ENCODE assay signal across 8 cellular contexts in genomic region chr4:6987566-6987920, GRCh38. TPM values are rescaled to one million over a fixed set of nuclear protein-coding genes. Genes with fewer than 3 reads are reported as not detected.
DNase-seq lines count a peak whose midpoint lies in the region; ATAC-seq and TF ChIP-seq lines count a peak whose summit lies in the region.

No MANE protein-coding gene starts in this region.

- POLR2A ChIA-PET in activated CD4-positive, alpha-beta memory T cell treated with anti-CD3 and anti-CD28 coated beads for 36 hours (lab: Charles Lee), result interaction anchor here (0.7 to 1.9 kb wide), 5 partner anchors 13 to 88 kb away, joined by 3 to 19 read pairs (median 5); partner anchors contain the start of gene GRPEL1

- H3F3A ChIP-seq in smooth muscle cell (ENCODE audit: low read depth), result peaks cover 23% of the 10 kb centered on the region

- CTCF ChIA-PET in activated CD4-positive, alpha-beta memory T cell treated with anti-CD3 and anti-CD28 coated beads for 36 hours (lab: Charles Lee), result interaction anchor here (1.9 to 2.7 kb wide), 3 partner anchors 8 to 56 kb away, joined by 5 to 15 read pairs (median 14); partner anchors contain the start of gene TADA2B

- no peaks in the 10 kb centered on the region for H3K27me3 Mint-ChIP-seq in activated CD4-positive, alpha-beta memory T cell treated with anti-CD3 and anti-CD28 coated beads for 36 hours

- H3K27ac Mint-ChIP-seq in activated CD4-positive, alpha-beta memory T cell treated with anti-CD3 and anti-CD28 coated beads for 36 hours, result peak overlapping the region; percentile 80

- H3K9me2 ChIP-seq in hepatocyte (replicated peaks; ENCODE audit: insufficient read depth), result no peaks in the 10 kb centered on the region

- H3K27me3 ChIP-seq in hepatocyte (no peaks in the 10 kb centered on the region), smooth muscle cell (ENCODE audit: low read depth) (no peaks in the 10 kb centered on the region)

- H3K9me3 Mint-ChIP-seq in activated CD4-positive, alpha-beta memory T cell treated with anti-CD3 and anti-CD28 coated beads for 36 hours, result no peaks in the 10 kb centered on the region

- no peaks in the 10 kb centered on the region for H3K36me3 Mint-ChIP-seq in activated CD4-positive, alpha-beta memory T cell treated with anti-CD3 and anti-CD28 coated beads for 36 hours

- peak; percentile 3 for ATAC-seq in HG03025 (IDR thresholded peaks at IDR 0.05; ENCODE audit: low FRiP score, unreplicated experiment)

- H2AFZ ChIP-seq in hepatocyte (peak overlapping the region; percentile 32), smooth muscle cell (ENCODE audit: low read depth) (peak overlapping the region; percentile 81)

- peak overlapping the region; percentile 88 for H3K27ac ChIP-seq in hepatocyte
- peak overlapping the region; percentile 93 for H3K27ac ChIP-seq in smooth muscle cell (ENCODE audit: low read depth)

- H3K4me1 Mint-ChIP-seq in activated CD4-positive, alpha-beta memory T cell treated with anti-CD3 and anti-CD28 coated beads for 36 hours (ENCODE audit: low read depth), result peaks cover 75% of the 10 kb centered on the region

- H3K79me2 ChIP-seq in hepatocyte (peaks cover 79% of the 10 kb centered on the region), smooth muscle cell (ENCODE audit: low read depth) (peaks cover 52% of the 10 kb centered on the region)

- peak overlapping the region; percentile 80 for H3K9ac ChIP-seq in smooth muscle cell (ENCODE audit: low read depth)

- H3K36me3 ChIP-seq in hepatocyte (replicated peaks; ENCODE audit: insufficient read depth, low read depth), result no peaks in the 10 kb centered on the region
- H3K36me3 ChIP-seq in smooth muscle cell (ENCODE audit: low read depth), result no peaks in the 10 kb centered on the region

- intact Hi-C loops in activated CD4-positive, alpha-beta memory T cell treated with anti-CD3 and anti-CD28 coated beads for 36 hours (cut with micrococcal nuclease), result loop anchor here (1.0 to 5.0 kb wide), 6 partner anchors 71 to 347 kb away; partner anchors contain the start of genes BLOC1S4, GRPEL1, KIAA0232 and MRFAP1

- TF ChIP-seq CTCF in GM12865 (IDR thresholded peaks at IDR 0.05; ENCODE audit: insufficient read depth, low read depth, low read length, missing control alignments) (no peak), hepatocyte (IDR thresholded peaks at IDR 0.05; ENCODE audit: poor library complexity) (no peak), smooth muscle cell (IDR thresholded peaks at IDR 0.05; ENCODE audit: borderline replicate concordance, insufficient read depth, poor library complexity, severe bottlenecking) (no peak), GM13976 (IDR thresholded peaks at IDR 0.05; ENCODE audit: borderline replicate concordance, control extremely low read depth, extremely low read depth, insufficient read depth, missing control alignments) (no peak)

- H4K20me1 ChIP-seq in hepatocyte (ENCODE audit: insufficient read depth, poor library complexity, severe bottlenecking) (peaks cover 27% of the 10 kb centered on the region), smooth muscle cell (ENCODE audit: low read depth) (peaks cover 41% of the 10 kb centered on the region)

- peaks cover 45% of the 10 kb centered on the region for H3K4me1 ChIP-seq in hepatocyte (ENCODE audit: insufficient read depth)
- peaks cover 20% of the 10 kb centered on the region for H3K4me1 ChIP-seq in smooth muscle cell (ENCODE audit: low read depth)

- under 1% methylated on average over 16 of the region's 16 CpGs for WGBS in hepatocyte (ENCODE audit: low lambda C conversion rate, missing lambda C conversion rate)
- 2% methylated on average over 16 of the region's 16 CpGs for WGBS in smooth muscle cell (ENCODE audit: low lambda C conversion rate)

- H3K9me3 ChIP-seq in hepatocyte (ENCODE audit: low read depth), result no peaks in the 10 kb centered on the region
- no peaks in the 10 kb centered on the region for H3K9me3 ChIP-seq in smooth muscle cell (replicated peaks; ENCODE audit: low read depth)

- in situ Hi-C loops in GM13976 (cut with MboI; ENCODE audit: low sequenced_read_pairs, unreplicated experiment), result loop anchor here (10.0 kb wide), 1 partner anchor 83 kb away; the partner anchor contains the start of gene TBC1D14

- peak overlapping the region; percentile 97 for H3K4me3 Mint-ChIP-seq in activated CD4-positive, alpha-beta memory T cell treated with anti-CD3 and anti-CD28 coated beads for 36 hours

- no peak for DNase-seq in GM12865 (ENCODE audit: low read depth)
- no peak for DNase-seq in activated CD4-positive, alpha-beta memory T cell treated with anti-CD3 and anti-CD28 coated beads for 36 hours
- peak; percentile 49 for DNase-seq in hepatocyte (ENCODE audit: low spot score)
- DNase-seq in smooth muscle cell (lab: John Stamatoyannopoulos, UW; ENCODE audit: unreplicated experiment), result no peak
- no peak for DNase-seq in HK-2 (ENCODE audit: unreplicated experiment)
- no peak for DNase-seq in GM13976 (ENCODE audit: low spot score)
- DNase-seq in stimulated activated CD4-positive, alpha-beta T cell treated with anti-CD3 and anti-CD28 coated beads, Interleukin-1b, Interleukin-23, amount 100 ng/mL, for 48 hours, result no peak

- H3K4me2 ChIP-seq in hepatocyte, result peak overlapping the region; percentile 92
- peak overlapping the region; percentile 95 for H3K4me2 ChIP-seq in smooth muscle cell

- H3K4me3 ChIP-seq in GM12865 (ENCODE audit: low read depth, low read length) (peak overlapping the region; percentile 69), hepatocyte (peak overlapping the region; percentile 78), smooth muscle cell (peak overlapping the region; percentile 91)

RNA-seq across cellular contexts. Expression of gene TADA2B, which starts 55.6 kb away (rescaled TPM):
- 10 to 100 TPM; 10.8 to 11.5 TPM for total RNA-seq in activated CD4-positive, alpha-beta memory T cell treated with anti-CD3 and anti-CD28 coated beads for 36 hours
- total RNA-seq in hepatocyte, result 15.4 and 18.5 TPM in 2 replicates
- polyA plus RNA-seq in hepatocyte, result 18.2 and 20.1 TPM in 2 replicates
- 6.3 and 9.2 TPM in 2 replicates for total RNA-seq in smooth muscle cell
- polyA plus RNA-seq in smooth muscle cell, result 9.1 and 9.9 TPM in 2 replicates
